Comparison of ENCODE assay signal across 2 cellular contexts in the genomic region with DNA sequence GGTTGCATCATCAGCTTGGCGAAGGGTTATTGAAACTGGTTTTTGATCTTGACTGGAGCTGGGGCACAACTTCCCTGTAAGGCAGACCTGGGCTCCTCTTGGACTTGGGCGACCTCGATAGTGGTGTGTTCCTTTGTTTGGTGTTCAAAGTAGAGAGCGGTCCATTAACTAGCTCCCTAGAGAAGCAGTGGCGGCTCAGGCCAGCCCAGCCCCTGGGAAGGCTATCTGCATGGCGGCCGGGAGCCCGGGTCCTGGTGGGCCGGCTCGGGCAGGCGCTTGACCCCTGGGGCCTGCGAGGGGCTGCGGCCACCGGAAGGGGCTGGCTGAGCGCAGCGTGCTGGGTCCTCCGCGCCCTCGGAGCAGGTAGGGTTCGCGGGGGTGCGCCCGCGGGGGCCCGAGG. TPM values are rescaled to one million over a fixed set of nuclear protein-coding genes. Genes with fewer than 3 reads are reported as not detected.
"Had no signal": no experiment of that assay in that cellular context is flagged by ENCODE, and none has a peak within 500 bp of the region (broad histone marks: within the 10 kb centered on the region; RNA-seq: fewer than 3 reads in every experiment).

No MANE protein-coding gene starts in this region.

RNA-seq across cellular contexts. Expression of a gene that starts 32.8 kb away (rescaled TPM):
- total RNA-seq: Peyer's patch had no signal

RNA-seq across cellular contexts. Expression of a gene that starts 50.8 kb away (rescaled TPM):
- total RNA-seq: M059J had no signal
